Comparison of ENCODE assay signal across 8 cellular contexts in the genomic region with DNA sequence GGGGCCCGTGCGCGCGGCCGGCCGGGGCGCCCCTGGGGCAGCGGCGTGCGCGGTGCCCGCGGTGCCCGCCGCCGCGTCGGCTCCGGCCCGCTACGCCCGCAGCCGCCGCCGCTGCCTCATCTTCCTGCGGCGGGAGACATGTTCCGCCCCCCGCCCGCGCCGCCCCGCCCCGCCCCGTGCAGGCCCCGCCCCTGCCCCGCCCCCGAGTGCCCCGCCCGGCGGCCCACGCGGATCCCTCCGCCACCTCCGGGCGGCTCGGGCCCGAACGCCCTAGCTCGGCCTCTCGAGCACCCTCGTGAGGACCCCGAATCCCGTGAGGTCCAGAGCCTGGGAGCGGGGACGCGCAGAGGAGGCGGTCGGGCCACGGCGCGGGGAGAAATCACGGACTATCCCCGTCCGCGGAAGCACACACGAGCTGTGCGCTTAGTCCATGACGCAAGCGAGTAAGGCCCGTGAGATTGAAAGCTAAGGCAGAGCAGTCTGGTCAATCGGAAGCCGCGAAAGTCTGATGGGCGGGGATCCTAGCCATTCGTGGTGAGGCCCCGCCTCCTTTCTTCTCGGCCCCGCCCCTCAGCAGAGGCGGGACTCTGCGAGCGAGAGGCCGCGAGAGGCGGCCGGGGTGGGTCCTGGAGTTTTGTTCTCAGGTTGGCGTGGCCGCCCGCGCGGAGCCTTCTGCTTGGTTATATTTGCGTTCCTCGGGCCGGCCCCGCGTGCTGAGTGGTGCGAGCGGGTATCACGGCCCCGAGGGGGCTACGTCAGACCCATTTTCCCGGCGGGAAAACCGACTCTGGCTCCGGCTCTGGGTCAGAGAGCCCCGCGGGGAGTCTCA. TPM values are rescaled to one million over a fixed set of nuclear protein-coding genes. Genes with fewer than 3 reads are reported as not detected.
DNase-seq lines count a peak whose midpoint lies in the region; ATAC-seq and TF ChIP-seq lines count a peak whose summit lies in the region.

A gene (minus strand): TSS at position 145 of the 829 bp plus-strand sequence. CDS start 2,367 bp downstream, outside the sequence.

- H3F3A ChIP-seq in GM23248 (ENCODE audit: insufficient read depth): no peaks in the 10 kb centered on the region

- peak within 1 kb of the TSS; percentile 100 for H3K27ac ChIP-seq in DND-41 (ENCODE audit: low read length)
- peak within 1 kb of the TSS; percentile 96 for H3K27ac ChIP-seq in GM23248
- H3K27ac ChIP-seq in esophagus squamous epithelium: peak within 1 kb of the TSS; percentile 98 to 100 (median 100)

- H3K9me2 ChIP-seq in GM23248 (ENCODE audit: insufficient read depth): no peaks in the 10 kb centered on the region

- peak within 1 kb of the TSS; percentile 97 for H3K27ac Mint-ChIP-seq in activated T-helper 1 cell treated with anti-CD3 and anti-CD28 coated beads, Interleukin-12 subunit alpha, Interleukin-12 subunit beta, Interleukin-2, Interleukin-4 antibody, amounts not matched to agents 30 ng/mL and 10 ng/mL and 1 ng/mL, durations not matched to agents 14 hours and 24 hours and 36 hours

- in situ Hi-C loops in GM23248 (cut with MboI): no loop called here

- peak within 1 kb of the TSS; percentile 95 for H3K4me3 Mint-ChIP-seq in activated T-helper 1 cell treated with anti-CD3 and anti-CD28 coated beads, Interleukin-12 subunit alpha, Interleukin-12 subunit beta, Interleukin-2, Interleukin-4 antibody, amounts not matched to agents 30 ng/mL and 10 ng/mL and 1 ng/mL, durations not matched to agents 14 hours and 24 hours and 36 hours

- H3K9me3 ChIP-seq in DND-41 (ENCODE audit: insufficient read depth, low read length, severe bottlenecking) (no peaks in the 10 kb centered on the region), GM23248 (ENCODE audit: low read depth) (no peaks in the 10 kb centered on the region), esophagus squamous epithelium (no peaks in the 10 kb centered on the region)

- peak within 1 kb of the TSS; percentile 86 for H3K4me2 ChIP-seq in DND-41 (ENCODE audit: insufficient read depth, low read length)
- H3K4me2 ChIP-seq in GM23248 (ENCODE audit: unreplicated experiment): peak within 1 kb of the TSS; percentile 93

- no peak for TF ChIP-seq CTCF in DND-41 (IDR thresholded peaks at IDR 0.05; ENCODE audit: borderline replicate concordance, extremely low read depth, low read length, poor library complexity, severe bottlenecking)
- peak in 2 of 6 experiments; percentile 3 to 29 for TF ChIP-seq CTCF in esophagus squamous epithelium (IDR thresholded peaks at IDR 0.05)

- H4K20me1 ChIP-seq in DND-41 (ENCODE audit: insufficient read depth, low read length) (peaks cover 34% of the 10 kb centered on the region), GM23248 (ENCODE audit: insufficient read depth) (no peaks in the 10 kb centered on the region)

- no peaks in the 10 kb centered on the region for H3K27me3 ChIP-seq in DND-41 (ENCODE audit: insufficient read depth, low read length, poor library complexity)
- no peaks in the 10 kb centered on the region for H3K27me3 ChIP-seq in GM23248 (replicated peaks; ENCODE audit: insufficient read depth)
- peaks cover 0 to 4% (median 0%) of the 10 kb centered on the region in 4 donors for H3K27me3 ChIP-seq in esophagus squamous epithelium

- H3K4me3 ChIP-seq in DND-41 (ENCODE audit: low read depth in 1 of 2, low read length in 2 of 2) (peak within 1 kb of the TSS; percentile 74 to 83; a peak in 3 of 4 replicates), GM23248 (peak within 1 kb of the TSS; percentile 84), esophagus squamous epithelium (peak within 1 kb of the TSS; percentile 75 to 96 (median 88))

- peaks cover 27% of the 10 kb centered on the region for H3K36me3 ChIP-seq in DND-41 (ENCODE audit: insufficient read depth, low read length)
- H3K36me3 ChIP-seq in GM23248 (ENCODE audit: low read depth): no peaks in the 10 kb centered on the region
- H3K36me3 ChIP-seq in esophagus squamous epithelium: peaks cover 0 to 23% (median 0%) of the 10 kb centered on the region in 3 donors

- peaks cover 16% of the 10 kb centered on the region for H3K4me1 Mint-ChIP-seq in activated T-helper 1 cell treated with anti-CD3 and anti-CD28 coated beads, Interleukin-12 subunit alpha, Interleukin-12 subunit beta, Interleukin-2, Interleukin-4 antibody, amounts not matched to agents 30 ng/mL and 10 ng/mL and 1 ng/mL, durations not matched to agents 14 hours and 24 hours and 36 hours (ENCODE audit: low read depth)

- DNase-seq in DND-41 (peak; percentile 99), GM23248 (peak; percentile 98), Kasumi-1 (lab: John Stamatoyannopoulos, UW) (peak; percentile 95 to 97), RPMI7951 (ENCODE audit: low read depth) (peak; percentile 97), esophagus squamous epithelium (lab: John Stamatoyannopoulos, UW) (peak; percentile 88), myocyte (ENCODE audit: low read depth) (peak; percentile 99)
- peak; percentile 98 for DNase-seq in activated T-helper 1 cell treated with anti-CD3 and anti-CD28 coated beads, Interleukin-12 subunit alpha, Interleukin-12 subunit beta, Interleukin-2, Interleukin-4 antibody, amounts not matched to agents 30 ng/mL and 10 ng/mL and 1 ng/mL, durations not matched to agents 14 hours and 24 hours and 36 hours (ENCODE audit: low spot score)
- DNase-seq in stimulated activated CD8-positive, alpha-beta memory T cell treated with anti-CD3 and anti-CD28 coated beads, Interleukin-7, amount 100 ng/mL, for 48 hours (ENCODE audit: extremely low read depth in 1 of 2, low read depth in 1 of 2): peak; percentile 94 to 98

- peak within 1 kb of the TSS; percentile 100 for H2AFZ ChIP-seq in DND-41 (ENCODE audit: low read depth, low read length)
- H2AFZ ChIP-seq in GM23248: peak within 1 kb of the TSS; percentile 90

- H3K4me1 ChIP-seq in DND-41 (ENCODE audit: insufficient read depth, low read length) (peaks cover 25% of the 10 kb centered on the region), GM23248 (ENCODE audit: insufficient read depth) (no peaks in the 10 kb centered on the region), esophagus squamous epithelium (peaks cover 8 to 49% (median 12%) of the 10 kb centered on the region in 3 donors)

- H3K36me3 Mint-ChIP-seq in activated T-helper 1 cell treated with anti-CD3 and anti-CD28 coated beads, Interleukin-12 subunit alpha, Interleukin-12 subunit beta, Interleukin-2, Interleukin-4 antibody, amounts not matched to agents 30 ng/mL and 10 ng/mL and 1 ng/mL, durations not matched to agents 14 hours and 24 hours and 36 hours (ENCODE audit: low read depth): peaks cover 8% of the 10 kb centered on the region

- 1% methylated on average over 64 to 87 of the region's 107 CpGs for WGBS in GM23248 (ENCODE audit: low coverage in 1 of 2, low lambda C conversion rate in 2 of 2, missing lambda C conversion rate in 2 of 2), 2 experiments
- 0% methylated on average over 2 of the region's 107 CpGs; no CpG with 5 or more reads in 1 of the 2 donors for WGBS in esophagus squamous epithelium, 2 donors

- H3K9me3 Mint-ChIP-seq in activated T-helper 1 cell treated with anti-CD3 and anti-CD28 coated beads, Interleukin-12 subunit alpha, Interleukin-12 subunit beta, Interleukin-2, Interleukin-4 antibody, amounts not matched to agents 30 ng/mL and 10 ng/mL and 1 ng/mL, durations not matched to agents 14 hours and 24 hours and 36 hours: no peaks in the 10 kb centered on the region

- H3K79me2 ChIP-seq in DND-41 (ENCODE audit: insufficient read depth, low read length): peaks cover 45% of the 10 kb centered on the region
- H3K79me2 ChIP-seq in GM23248 (ENCODE audit: insufficient read depth): peaks cover 42% of the 10 kb centered on the region

- peak in 1 of 4 donors; percentile 70 for TF ChIP-seq POLR2A in esophagus squamous epithelium (IDR thresholded peaks at IDR 0.05)

- peak; percentile 89 for ATAC-seq in DND-41 (ENCODE audit: insufficient read depth, low read depth)

- H3K9ac ChIP-seq in DND-41 (ENCODE audit: low read depth, low read length) (peak within 1 kb of the TSS; percentile 84), GM23248 (peak within 1 kb of the TSS; percentile 98)

- peaks cover 1% of the 10 kb centered on the region for H3K27me3 Mint-ChIP-seq in activated T-helper 1 cell treated with anti-CD3 and anti-CD28 coated beads, Interleukin-12 subunit alpha, Interleukin-12 subunit beta, Interleukin-2, Interleukin-4 antibody, amounts not matched to agents 30 ng/mL and 10 ng/mL and 1 ng/mL, durations not matched to agents 14 hours and 24 hours and 36 hours (ENCODE audit: insufficient read depth)

- intact Hi-C loops in activated T-helper 1 cell treated with anti-CD3 and anti-CD28 coated beads, Interleukin-12 subunit alpha, Interleukin-12 subunit beta, Interleukin-2, Interleukin-4 antibody, amounts not matched to agents 30 ng/mL and 10 ng/mL and 1 ng/mL, durations not matched to agents 14 hours and 24 hours and 36 hours (cut with micrococcal nuclease): loop anchor here (1.0 to 5.0 kb wide), 6 partner anchors 60 to 1920 kb away; a partner anchor contains a TSS
- intact Hi-C loops in esophagus squamous epithelium (cut with DNase I): no loop called here

RNA-seq across cellular contexts. Expression of the gene that starts here (rescaled TPM):
- total RNA-seq in GM23248 (2014; rRNA removed; shearing (Covaris generic)): 58.9 and 60.6 TPM in 2 replicates
- 16.2 and 18.3 TPM in 2 replicates for polyA plus RNA-seq in GM23248 (2016; fragmentation: Nextera tagmentation; extraction: Ambion mirVana)
- 60.9 and 62.7 TPM in 2 replicates for total RNA-seq in RPMI7951 (2014; rRNA removed; shearing (Covaris generic))
- total RNA-seq in activated T-helper 1 cell treated with anti-CD3 and anti-CD28 coated beads, Interleukin-12 subunit alpha, Interleukin-12 subunit beta, Interleukin-2, Interleukin-4 antibody, amounts not matched to agents 30 ng/mL and 10 ng/mL and 1 ng/mL, durations not matched to agents 14 hours and 24 hours and 36 hours: 163 and 172 TPM in 2 replicates
- 10 to 100 TPM; 29.9 to 66.0 (median 47.9) TPM for total RNA-seq in esophagus squamous epithelium
- total RNA-seq in myocyte: 124 and 141 TPM in 2 replicates
- polyA plus RNA-seq in myocyte (2012): 93.8 TPM

Comparison
In these comparisons a context has a peak if more than half of its experiments do, and no peak if none do; other contexts are left out.
1. Peak in every context shown above with its lines: DNase-seq, ATAC-seq, H3K4me3 ChIP-seq and H3K27ac ChIP-seq.